Comparison of ENCODE assay signal across 8 cellular contexts in the genomic region with DNA sequence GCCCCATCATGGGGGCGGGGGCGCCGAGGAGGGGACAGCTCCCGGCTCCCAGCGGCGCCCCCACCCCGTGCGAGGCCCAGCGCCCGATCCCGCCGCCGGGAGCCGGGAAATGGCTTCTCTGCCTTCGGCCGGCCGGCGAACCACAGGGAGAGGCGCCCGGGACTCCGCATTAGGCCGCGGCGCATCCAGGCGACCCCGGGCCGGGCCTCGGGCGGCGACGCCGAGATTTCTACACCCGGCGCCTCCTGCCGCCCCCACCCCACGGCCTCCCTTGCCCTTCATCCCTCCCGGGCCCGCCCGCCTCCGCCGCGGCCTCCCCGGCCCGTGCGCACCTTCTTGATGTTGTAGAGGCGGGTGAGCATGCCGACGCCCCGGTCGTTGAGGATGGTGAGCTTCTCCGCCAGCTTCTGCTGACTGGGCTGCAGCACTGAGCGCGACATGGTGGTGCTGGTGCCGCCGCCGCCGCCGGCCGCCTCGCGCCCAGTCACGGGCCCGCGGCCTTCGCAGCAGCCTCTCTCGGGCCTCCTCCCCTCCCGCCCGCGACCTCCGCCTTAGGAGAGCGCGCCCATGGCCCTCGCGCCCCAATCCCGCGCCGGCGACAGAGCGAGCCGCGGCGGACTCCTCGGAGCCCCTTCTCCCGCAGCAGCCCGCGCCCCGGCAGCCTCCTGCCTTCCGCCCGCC. TPM values are rescaled to one million over a fixed set of nuclear protein-coding genes. Genes with fewer than 3 reads are reported as not detected.
DNase-seq lines count a peak whose midpoint lies in the region; ATAC-seq lines count a peak whose summit lies in the region.

No MANE protein-coding gene starts in this region.

- H3K4me1 ChIP-seq in HUES6 (ENCODE audit: control insufficient read depth, insufficient read depth, low read length) (peaks cover 20% of the 10 kb centered on the region), mucosa of stomach (ENCODE audit: control insufficient read depth, insufficient read depth, low read length) (no peaks in the 10 kb centered on the region)

- peak overlapping the region; percentile 98 for H3K4me3 ChIP-seq in HUES6 (ENCODE audit: low read depth, low read length)
- H3K4me3 ChIP-seq in mucosa of stomach (ENCODE audit: low read length), result peak overlapping the region; percentile 75

- no peak overlapping the region for H3K27ac Mint-ChIP-seq in activated CD4-positive, alpha-beta memory T cell treated with anti-CD3 and anti-CD28 coated beads, Interleukin-2, amount 10 ng/mL, durations not matched to agents 7 days and 5 days

- no peaks in the 10 kb centered on the region for H3K9me3 Mint-ChIP-seq in activated CD4-positive, alpha-beta memory T cell treated with anti-CD3 and anti-CD28 coated beads, Interleukin-2, amount 10 ng/mL, durations not matched to agents 7 days and 5 days

- POLR2A ChIA-PET in activated CD4-positive, alpha-beta memory T cell treated with anti-CD3 and anti-CD28 coated beads, Interleukin-2, amount 10 ng/mL, durations not matched to agents 7 days and 5 days (lab: Charles Lee), result interaction anchor here (1.4 kb wide), 1 partner anchor 40 kb away, joined by 3 read pairs; no protein-coding TSS in a partner anchor

- peak; percentile 47 for DNase-seq in GM03348 (ENCODE audit: low spot score)
- peak; percentile 55 for DNase-seq in activated CD4-positive, alpha-beta memory T cell treated with anti-CD3 and anti-CD28 coated beads, Interleukin-2, amount 10 ng/mL, durations not matched to agents 7 days and 5 days
- peak; percentile 15 for DNase-seq in epidermal melanocyte (ENCODE audit: insufficient read length, low spot score)
- no peak for DNase-seq in stimulated activated naive CD8-positive, alpha-beta T cell treated with anti-CD3 and anti-CD28 coated beads, Interleukin-15, Interleukin-2, amounts not matched to agents 100 U/mL and 50 U/mL, for 24 hours
- DNase-seq in middle frontal gyrus (ENCODE audit: extremely low spot score, low spot score), result no peak

- peak overlapping the region; percentile 75 for H3K4me3 Mint-ChIP-seq in activated CD4-positive, alpha-beta memory T cell treated with anti-CD3 and anti-CD28 coated beads, Interleukin-2, amount 10 ng/mL, durations not matched to agents 7 days and 5 days

- H3K4me1 Mint-ChIP-seq in activated CD4-positive, alpha-beta memory T cell treated with anti-CD3 and anti-CD28 coated beads, Interleukin-2, amount 10 ng/mL, durations not matched to agents 7 days and 5 days, result peaks cover 27% of the 10 kb centered on the region

- H3K36me3 Mint-ChIP-seq in activated CD4-positive, alpha-beta memory T cell treated with anti-CD3 and anti-CD28 coated beads, Interleukin-2, amount 10 ng/mL, durations not matched to agents 7 days and 5 days (ENCODE audit: low read depth), result no peaks in the 10 kb centered on the region

- H3K27me3 Mint-ChIP-seq in activated CD4-positive, alpha-beta memory T cell treated with anti-CD3 and anti-CD28 coated beads, Interleukin-2, amount 10 ng/mL, durations not matched to agents 7 days and 5 days, result peaks cover 74% of the 10 kb centered on the region

- peak; percentile 39 for ATAC-seq in GM21447 (IDR thresholded peaks at IDR 0.05; ENCODE audit: unreplicated experiment)
- peak; percentile 58 for ATAC-seq in stimulated activated naive CD8-positive, alpha-beta T cell treated with anti-CD3 and anti-CD28 coated beads, Interleukin-15, Interleukin-2, amounts not matched to agents 100 U/mL and 50 U/mL, for 24 hours

- CTCF ChIA-PET in activated CD4-positive, alpha-beta memory T cell treated with anti-CD3 and anti-CD28 coated beads, Interleukin-2, amount 10 ng/mL, durations not matched to agents 7 days and 5 days (lab: Charles Lee), result interaction anchor here (1.1 to 1.6 kb wide), 2 partner anchors 12 to 304 kb away, joined by 3 to 5 read pairs; no protein-coding TSS in a partner anchor

- peak overlapping the region; percentile 95 for H3K27ac ChIP-seq in HUES6 (ENCODE audit: low read depth, low read length)

- H3K9ac ChIP-seq in HUES6 (ENCODE audit: low read length) (peak overlapping the region; percentile 94), mucosa of stomach (ENCODE audit: low read length) (peak overlapping the region; percentile 93)

- H3K9me3 ChIP-seq in HUES6 (ENCODE audit: control insufficient read depth, insufficient read depth, low read depth, low read length) (no peaks in the 10 kb centered on the region), mucosa of stomach (ENCODE audit: control insufficient read depth, low read length) (no peaks in the 10 kb centered on the region)

- H3K27me3 ChIP-seq in HUES6 (ENCODE audit: control insufficient read depth, insufficient read depth, low read length) (no peaks in the 10 kb centered on the region), mucosa of stomach (ENCODE audit: control insufficient read depth, insufficient read depth, low read length) (no peaks in the 10 kb centered on the region)

- no peaks in the 10 kb centered on the region for H3K36me3 ChIP-seq in HUES6 (ENCODE audit: control insufficient read depth, insufficient read depth, low read length)
- H3K36me3 ChIP-seq in mucosa of stomach (ENCODE audit: control insufficient read depth, insufficient read depth, low read length), result no peaks in the 10 kb centered on the region

RNA-seq across cellular contexts. Expression of gene NCKAP1, which starts 0.5 kb away (rescaled TPM):
- 1 to 10 TPM; 4.1 to 4.3 TPM for total RNA-seq in activated CD4-positive, alpha-beta memory T cell treated with anti-CD3 and anti-CD28 coated beads, Interleukin-2, amount 10 ng/mL, durations not matched to agents 7 days and 5 days

RNA-seq across cellular contexts. Expression of gene DUSP19, which starts 40.7 kb away (rescaled TPM):
- total RNA-seq in activated CD4-positive, alpha-beta memory T cell treated with anti-CD3 and anti-CD28 coated beads, Interleukin-2, amount 10 ng/mL, durations not matched to agents 7 days and 5 days, result 1 to 10 TPM in 1 of 2 experiments, under 1 TPM in 1; 0.93 to 1.1 TPM

Comparison
In these comparisons a context has a peak if more than half of its experiments do, and no peak if none do; other contexts are left out.
1. DNase-seq: peak in GM03348 (single experiment), activated CD4-positive, alpha-beta memory T cell treated with anti-CD3 and anti-CD28 coated beads, Interleukin-2, amount 10 ng/mL, durations not matched to agents 7 days and 5 days (single experiment) and epidermal melanocyte (single experiment); none in stimulated activated naive CD8-positive, alpha-beta T cell treated with anti-CD3 and anti-CD28 coated beads, Interleukin-15, Interleukin-2, amounts not matched to agents 100 U/mL and 50 U/mL, for 24 hours (single experiment) and middle frontal gyrus (single experiment).